Comparison of ENCODE assay signal across 9 cellular contexts in genomic region chr6:144350176-144350575, GRCh38.
DNase-seq lines count a peak whose midpoint lies in the region; ATAC-seq and TF ChIP-seq lines count a peak whose summit lies in the region.
"Had no signal": no experiment of that assay in that cellular context is flagged by ENCODE, and none has a peak within 500 bp of the region (broad histone marks: within the 10 kb centered on the region; RNA-seq: fewer than 3 reads in every experiment).

No MANE protein-coding gene starts in this region.

- WGBS in right lobe of liver (ENCODE audit: insufficient coverage, low coverage, low lambda C conversion rate, missing lambda C conversion rate): 26% methylated on average over 4 of the region's 4 CpGs

- H3K27ac Mint-ChIP-seq in CD8-positive, alpha-beta memory T cell: peak overlapping the region; percentile 86 to 98 (median 96)

- H3K9me3 ChIP-seq in CD8-positive, alpha-beta memory T cell (ENCODE audit: low read length): no peaks in the 10 kb centered on the region
- H3K9me3 ChIP-seq in Peyer's patch: no peaks in the 10 kb centered on the region
- H3K9me3 ChIP-seq in right lobe of liver: no peaks in the 10 kb centered on the region

- peaks cover 3 to 15% (median 11%) of the 10 kb centered on the region in 3 donors for H3K36me3 Mint-ChIP-seq in CD8-positive, alpha-beta memory T cell

- peak overlapping the region; percentile 40 for H3K27ac ChIP-seq in CD8-positive, alpha-beta memory T cell (ENCODE audit: low read depth, low read length)
- peak overlapping the region; percentile 24 to 80 (median 50) for H3K27ac ChIP-seq in Peyer's patch
- H3K27ac ChIP-seq in right lobe of liver: peak overlapping the region in 2 of 3 donors; percentile 51 to 58
- H3K27ac ChIP-seq in RWPE1: no peak overlapping the region

- H3K9me3 Mint-ChIP-seq in CD8-positive, alpha-beta memory T cell: no peaks in the 10 kb centered on the region

- intact Hi-C loops in right lobe of liver (cut with DNase I): no loop called here

- peaks cover 0 to 1% of the 10 kb centered on the region in 2 donors for H3K27me3 Mint-ChIP-seq in CD8-positive, alpha-beta memory T cell

- TF ChIP-seq POLR2A in Peyer's patch (IDR thresholded peaks at IDR 0.05) (no peak), right lobe of liver (IDR thresholded peaks at IDR 0.05) (no peak)

- ATAC-seq in GM21529 (IDR thresholded peaks at IDR 0.05; ENCODE audit: unreplicated experiment): peak; percentile 37
- ATAC-seq in right lobe of liver: peak in 3 of 4 donors; percentile 5 to 23 (median 9)

- TF ChIP-seq CTCF in Peyer's patch (IDR thresholded peaks at IDR 0.05) (peak in 1 of 6 experiments; percentile 6), right lobe of liver (IDR thresholded peaks at IDR 0.05) (no peak), RWPE1 (conservative IDR thresholded peaks at IDR 0.05; ENCODE audit: low read depth) (no peak)

- H3K4me3 Mint-ChIP-seq in CD8-positive, alpha-beta memory T cell: peak overlapping the region; percentile 74 to 91 (median 76)

- CTCF ChIA-PET in CD8-positive, alpha-beta memory T cell (lab: Charles Lee): no interaction called here
- CTCF ChIA-PET in RWPE1 (lab: Yijun Ruan, JAX): no interaction called here

- peak overlapping the region; percentile 37 for H3K4me3 ChIP-seq in CD8-positive, alpha-beta memory T cell (ENCODE audit: low read length)
- H3K4me3 ChIP-seq in Peyer's patch: peak overlapping the region in 1 of 4 donors; percentile 3
- H3K4me3 ChIP-seq in right lobe of liver: no peak overlapping the region

- peaks cover 88% of the 10 kb centered on the region for H3K4me1 ChIP-seq in CD8-positive, alpha-beta memory T cell (ENCODE audit: insufficient read depth, low read length)
- H3K4me1 ChIP-seq in Peyer's patch (peaks cover 0 to 28% (median 10%) of the 10 kb centered on the region in 4 donors), right lobe of liver (peaks cover 0 to 21% (median 0%) of the 10 kb centered on the region in 4 donors)

- no peaks in the 10 kb centered on the region for H3K27me3 ChIP-seq in CD8-positive, alpha-beta memory T cell (ENCODE audit: insufficient read depth, low read length, poor library complexity, severe bottlenecking)
- H3K27me3 ChIP-seq in Peyer's patch: no peaks in the 10 kb centered on the region
- H3K27me3 ChIP-seq in right lobe of liver: no peaks in the 10 kb centered on the region

- DNase-seq in CD8-positive, alpha-beta memory T cell: peak in 2 of 5 donors; percentile 37 to 50
- DNase-seq in Peyer's patch: no peak
- no peak for DNase-seq in right lobe of liver
- DNase-seq in globus pallidus (ENCODE audit: low spot score): no peak
- DNase-seq in NCI-H345 (lab: John Stamatoyannopoulos, UW): no peak
- DNase-seq in NCI-H1694 treated with DMSO at 0.1 percent for 48 hours (lab: John Stamatoyannopoulos, UW): no peak
- DNase-seq in RWPE1 (ENCODE audit: low spot score): no peak
- DNase-seq: NCI-H526 had no signal

- H3K4me1 Mint-ChIP-seq in CD8-positive, alpha-beta memory T cell: peaks cover 87 to 97% (median 95%) of the 10 kb centered on the region in 3 donors

- H3K36me3 ChIP-seq in CD8-positive, alpha-beta memory T cell (ENCODE audit: insufficient read depth, low read length): no peaks in the 10 kb centered on the region
- H3K36me3 ChIP-seq in Peyer's patch (no peaks in the 10 kb centered on the region), right lobe of liver (no peaks in the 10 kb centered on the region)

- POLR2A ChIA-PET in CD8-positive, alpha-beta memory T cell (lab: Charles Lee): no interaction called here
- POLR2A ChIA-PET in RWPE1 (lab: Yijun Ruan, JAX; ENCODE audit: low non-redundant PET): no interaction called here
